1 cellular context compared by ENCODE assay signal in the genomic region with DNA sequence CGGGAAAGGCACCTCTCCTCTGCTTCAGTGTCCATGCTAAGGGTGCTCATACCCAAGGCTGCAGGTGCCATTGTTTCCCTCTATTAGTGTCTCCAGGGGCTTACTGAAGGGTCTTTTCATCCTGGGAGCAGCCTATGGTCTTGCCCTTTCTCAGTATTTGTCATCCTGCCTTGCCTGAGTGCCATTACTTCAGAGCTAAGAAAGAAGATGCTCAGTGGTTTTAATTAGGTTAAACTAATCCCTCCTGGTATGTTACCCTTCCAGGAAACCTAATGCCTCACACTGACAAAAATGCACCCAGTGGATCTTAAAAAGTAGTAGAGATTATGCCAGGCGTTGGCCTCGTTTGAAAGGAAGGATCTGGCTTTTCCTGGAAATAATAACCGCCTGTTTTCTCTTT.
TF ChIP-seq lines count a peak whose summit lies in the region.

No MANE protein-coding gene starts in this region.

TF ChIP-seq in GM23338, 12 proteins besides CTCF, POLR2A, EP300 and RAD21 (continued from another document):
- TF ChIP-seq, protein P1, sequence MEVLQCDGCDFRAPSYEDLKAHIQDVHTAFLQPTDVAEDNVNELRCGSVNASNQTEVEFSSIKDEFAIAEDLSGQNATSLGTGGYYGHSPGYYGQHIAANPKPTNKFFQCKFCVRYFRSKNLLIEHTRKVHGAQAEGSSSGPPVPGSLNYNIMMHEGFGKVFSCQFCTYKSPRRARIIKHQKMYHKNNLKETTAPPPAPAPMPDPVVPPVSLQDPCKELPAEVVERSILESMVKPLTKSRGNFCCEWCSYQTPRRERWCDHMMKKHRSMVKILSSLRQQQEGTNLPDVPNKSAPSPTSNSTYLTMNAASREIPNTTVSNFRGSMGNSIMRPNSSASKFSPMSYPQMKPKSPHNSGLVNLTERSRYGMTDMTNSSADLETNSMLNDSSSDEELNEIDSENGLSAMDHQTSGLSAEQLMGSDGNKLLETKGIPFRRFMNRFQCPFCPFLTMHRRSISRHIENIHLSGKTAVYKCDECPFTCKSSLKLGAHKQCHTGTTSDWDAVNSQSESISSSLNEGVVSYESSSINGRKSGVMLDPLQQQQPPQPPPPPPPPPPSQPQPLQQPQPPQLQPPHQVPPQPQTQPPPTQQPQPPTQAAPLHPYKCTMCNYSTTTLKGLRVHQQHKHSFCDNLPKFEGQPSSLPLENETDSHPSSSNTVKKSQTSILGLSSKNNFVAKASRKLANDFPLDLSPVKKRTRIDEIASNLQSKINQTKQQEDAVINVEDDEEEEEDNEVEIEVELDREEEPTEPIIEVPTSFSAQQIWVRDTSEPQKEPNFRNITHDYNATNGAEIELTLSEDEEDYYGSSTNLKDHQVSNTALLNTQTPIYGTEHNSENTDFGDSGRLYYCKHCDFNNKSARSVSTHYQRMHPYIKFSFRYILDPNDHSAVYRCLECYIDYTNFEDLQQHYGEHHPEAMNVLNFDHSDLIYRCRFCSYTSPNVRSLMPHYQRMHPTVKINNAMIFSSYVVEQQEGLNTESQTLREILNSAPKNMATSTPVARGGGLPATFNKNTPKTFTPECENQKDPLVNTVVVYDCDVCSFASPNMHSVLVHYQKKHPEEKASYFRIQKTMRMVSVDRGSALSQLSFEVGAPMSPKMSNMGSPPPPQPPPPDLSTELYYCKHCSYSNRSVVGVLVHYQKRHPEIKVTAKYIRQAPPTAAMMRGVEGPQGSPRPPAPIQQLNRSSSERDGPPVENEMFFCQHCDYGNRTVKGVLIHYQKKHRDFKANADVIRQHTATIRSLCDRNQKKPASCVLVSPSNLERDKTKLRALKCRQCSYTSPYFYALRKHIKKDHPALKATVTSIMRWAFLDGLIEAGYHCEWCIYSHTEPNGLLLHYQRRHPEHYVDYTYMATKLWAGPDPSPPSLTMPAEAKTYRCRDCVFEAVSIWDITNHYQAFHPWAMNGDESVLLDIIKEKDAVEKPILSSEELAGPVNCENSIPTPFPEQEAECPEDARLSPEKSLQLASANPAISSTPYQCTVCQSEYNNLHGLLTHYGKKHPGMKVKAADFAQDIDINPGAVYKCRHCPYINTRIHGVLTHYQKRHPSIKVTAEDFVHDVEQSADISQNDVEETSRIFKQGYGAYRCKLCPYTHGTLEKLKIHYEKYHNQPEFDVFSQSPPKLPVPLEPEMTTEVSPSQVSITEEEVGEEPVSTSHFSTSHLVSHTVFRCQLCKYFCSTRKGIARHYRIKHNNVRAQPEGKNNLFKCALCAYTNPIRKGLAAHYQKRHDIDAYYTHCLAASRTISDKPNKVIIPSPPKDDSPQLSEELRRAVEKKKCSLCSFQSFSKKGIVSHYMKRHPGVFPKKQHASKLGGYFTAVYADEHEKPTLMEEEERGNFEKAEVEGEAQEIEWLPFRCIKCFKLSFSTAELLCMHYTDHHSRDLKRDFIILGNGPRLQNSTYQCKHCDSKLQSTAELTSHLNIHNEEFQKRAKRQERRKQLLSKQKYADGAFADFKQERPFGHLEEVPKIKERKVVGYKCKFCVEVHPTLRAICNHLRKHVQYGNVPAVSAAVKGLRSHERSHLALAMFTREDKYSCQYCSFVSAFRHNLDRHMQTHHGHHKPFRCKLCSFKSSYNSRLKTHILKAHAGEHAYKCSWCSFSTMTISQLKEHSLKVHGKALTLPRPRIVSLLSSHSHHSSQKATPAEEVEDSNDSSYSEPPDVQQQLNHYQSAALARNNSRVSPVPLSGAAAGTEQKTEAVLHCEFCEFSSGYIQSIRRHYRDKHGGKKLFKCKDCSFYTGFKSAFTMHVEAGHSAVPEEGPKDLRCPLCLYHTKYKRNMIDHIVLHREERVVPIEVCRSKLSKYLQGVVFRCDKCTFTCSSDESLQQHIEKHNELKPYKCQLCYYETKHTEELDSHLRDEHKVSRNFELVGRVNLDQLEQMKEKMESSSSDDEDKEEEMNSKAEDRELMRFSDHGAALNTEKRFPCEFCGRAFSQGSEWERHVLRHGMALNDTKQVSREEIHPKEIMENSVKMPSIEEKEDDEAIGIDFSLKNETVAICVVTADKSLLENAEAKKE (CRISPR knock-in tag; IDR thresholded peaks at IDR 0.05) = no peak
- TF ChIP-seq ZNF331 (CRISPR knock-in tag; IDR thresholded peaks at IDR 0.05; ENCODE audit: low read depth) = no peak
- no peak for TF ChIP-seq POLR2AphosphoS5 (IDR thresholded peaks at IDR 0.05; ENCODE audit: low read depth)
- TF ChIP-seq JUNB (IDR thresholded peaks at IDR 0.05; ENCODE audit: unreplicated experiment) = no peak
